Comparison of ENCODE assay signal across 1 cellular context in genomic region chr11:33040127-33040861, GRCh38.
TF ChIP-seq lines count a peak whose summit lies in the region.

No MANE protein-coding gene starts in this region.

TF ChIP-seq in IMR-90, 13 proteins besides CTCF, POLR2A, EP300 and RAD21:
- TF ChIP-seq MAFK (IDR thresholded peaks at IDR 0.05; ENCODE audit: low read depth, low read length) (no peak), USF2 (IDR thresholded peaks at IDR 0.05; ENCODE audit: low read depth, low read length) (no peak), NFE2L2 (IDR thresholded peaks at IDR 0.05; ENCODE audit: low read depth, low read length) (no peak)
